26 cellular contexts compared by ENCODE assay signal in genomic region chr18:40760251-40760650, GRCh38.
A peak's percentile ranks its signal among the peaks of the same experiment; 100 is the strongest.
DNase-seq lines count a peak whose midpoint lies in the region; ATAC-seq, FAIRE-seq and TF ChIP-seq lines count a peak whose summit lies in the region.
"Had no signal": no experiment of that assay in that cellular context is flagged by ENCODE, and none has a peak within 500 bp of the region (broad histone marks: within the 10 kb centered on the region; RNA-seq: fewer than 3 reads in every experiment).

No MANE protein-coding gene starts in this region.

- peaks cover 6% of the 10 kb centered on the region; the same call in 1 of the 2 replicates for H3K9me2 ChIP-seq in GM23338 (ENCODE audit: insufficient read depth)

- POLR2A ChIA-PET in MCF 10A (lab: Yijun Ruan, JAX), result no interaction called here
- POLR2A ChIA-PET in H1 (lab: Charles Lee; ENCODE audit: partially characterized antibody), result no interaction called here

- no peak for ATAC-seq in GM23338
- ATAC-seq: A549; CD8-positive, alpha-beta T cell; GM12878 had no signal

- no peaks in the 10 kb centered on the region for H3K4me1 Mint-ChIP-seq in MCF 10A (ENCODE audit: insufficient read depth, unreplicated experiment)
- H3K4me1 Mint-ChIP-seq in GM23338, result no peaks in the 10 kb centered on the region
- H3K4me1 Mint-ChIP-seq: B cell had no signal

- CTCF ChIA-PET in mammary epithelial cell (lab: Charles Lee; ENCODE audit: low non-redundant PET), result no interaction called here
- CTCF ChIA-PET in MCF 10A (lab: Yijun Ruan, JAX), result no interaction called here
- CTCF ChIA-PET in H1 (lab: Charles Lee; ENCODE audit: partially characterized antibody), result no interaction called here

- H3K18ac ChIP-seq in H1 (ENCODE audit: extremely low read depth, low read length), result no peak overlapping the region

- H3K27me3 Mint-ChIP-seq in MCF 10A (ENCODE audit: insufficient read depth, unreplicated experiment) (no peaks in the 10 kb centered on the region), GM23338 (ENCODE audit: insufficient read depth, low read depth, poor library complexity) (peaks cover 3% of the 10 kb centered on the region)
- H3K27me3 Mint-ChIP-seq: B cell; CD4-positive, alpha-beta T cell had no signal

- no peak for TF ChIP-seq POLR2A in H1 (IDR thresholded peaks at IDR 0.05; ENCODE audit: control extremely low read depth in 1 of 2, low read depth in 2 of 2, low read length in 2 of 2)

- H3K9me3 ChIP-seq in mammary epithelial cell (replicated peaks; ENCODE audit: insufficient read depth, low read length) (no peaks in the 10 kb centered on the region), H1 (ENCODE audit: insufficient read depth in 2 of 2, low read depth in 1 of 2, low read length in 1 of 2) (no peaks in the 10 kb centered on the region)
- H3K9me3 ChIP-seq: A549; BLaER1 treated with 17β-estradiol and CSF1 and Interleukin-3, amounts not matched to agents 10 nM and 100 nM; Caco-2 had no signal

- 17% methylated on average over 5 of the region's 6 CpGs for WGBS in mammary epithelial cell (ENCODE audit: low coverage, missing lambda C conversion rate)
- 92% methylated on average over 6 of the region's 6 CpGs; no CpG with 5 or more reads in 1 of the 2 experiments for WGBS in H1 (ENCODE audit: extremely low coverage in 1 of 2, insufficient coverage in 1 of 2, insufficient read length in 1 of 2, insufficient replicate concordance in 2 of 2, low coverage in 1 of 2, low lambda C conversion rate in 2 of 2, missing lambda C conversion rate in 1 of 2), 2 experiments

- H2AK5ac ChIP-seq in H1 (ENCODE audit: low read depth, low read length), result no peak overlapping the region

- no peak overlapping the region for H2AFZ ChIP-seq in mammary epithelial cell (ENCODE audit: low read depth, low read length)
- H2AFZ ChIP-seq in GM23338, result no peak overlapping the region
- no peak overlapping the region for H2AFZ ChIP-seq in H1 (ENCODE audit: low read length)

- H3F3A ChIP-seq in GM23338 (replicated peaks; ENCODE audit: low read depth), result no peaks in the 10 kb centered on the region

- H3K9ac ChIP-seq in mammary epithelial cell (ENCODE audit: insufficient read depth, low read length) (no peak overlapping the region), H1 (replicated peaks in 1 of 4; ENCODE audit: extremely low read depth in 1 of 4, low read depth in 3 of 4, low read length in 3 of 4) (no peak overlapping the region)
- H3K9ac ChIP-seq: BLaER1 treated with 17β-estradiol and CSF1 and Interleukin-3, amounts not matched to agents 10 nM and 100 nM had no signal

- intact Hi-C loops in mammary epithelial cell (cut with micrococcal nuclease) (no loop called here), MCF 10A (cut with micrococcal nuclease) (no loop called here)

- no peak overlapping the region for H4K91ac ChIP-seq in H1 (replicated peaks; ENCODE audit: insufficient read length, low read length)

- H2BK120ac ChIP-seq in H1 (replicated peaks; ENCODE audit: low read depth, low read length), result no peak overlapping the region

- no peak overlapping the region for H2BK20ac ChIP-seq in H1 (ENCODE audit: low read length)

- H3K79me2 ChIP-seq in mammary epithelial cell (ENCODE audit: insufficient read depth, low read length) (no peaks in the 10 kb centered on the region), GM23338 (replicated peaks; ENCODE audit: insufficient read depth) (no peaks in the 10 kb centered on the region), H1 (ENCODE audit: control insufficient read depth in 1 of 2, insufficient read depth in 2 of 2, low read length in 2 of 2) (no peaks in the 10 kb centered on the region)

- H2BK15ac ChIP-seq in H1 (ENCODE audit: low read length), result no peak overlapping the region

- BruUV-seq in mammary epithelial cell (replicated peaks; lab: Mats Ljungman, UMichigan) (no TSS peak), MCF 10A (replicated peaks; lab: Mats Ljungman, UMichigan) (no TSS peak)

- H3K36me3 ChIP-seq in mammary epithelial cell (ENCODE audit: insufficient read depth, low read length) (no peaks in the 10 kb centered on the region), GM23338 (ENCODE audit: insufficient read depth) (no peaks in the 10 kb centered on the region), H1 (ENCODE audit: control insufficient read depth in 2 of 4, insufficient read depth in 4 of 4, low read length in 3 of 4) (no peaks in the 10 kb centered on the region)
- H3K36me3 ChIP-seq: BLaER1 treated with 17β-estradiol and CSF1 and Interleukin-3, amounts not matched to agents 10 nM and 100 nM had no signal

- H3K23me2 ChIP-seq in H1 (ENCODE audit: low read depth, low read length), result no peaks in the 10 kb centered on the region

- H3K23ac ChIP-seq in H1 (ENCODE audit: insufficient read length), result no peak overlapping the region

- no peak overlapping the region for H4K8ac ChIP-seq in H1 (ENCODE audit: extremely low read depth, insufficient read depth, low read length)

- H3K4ac ChIP-seq in H1 (replicated peaks; ENCODE audit: insufficient read length, low read depth, low read length), result no peak overlapping the region

- H3K27ac Mint-ChIP-seq in MCF 10A (ENCODE audit: low read depth, unreplicated experiment), result no peak overlapping the region
- H3K27ac Mint-ChIP-seq in GM23338, result no peak overlapping the region
- H3K27ac Mint-ChIP-seq: B cell; CD4-positive, alpha-beta T cell; CD8-positive, alpha-beta T cell had no signal

- no peak overlapping the region for H2BK5ac ChIP-seq in H1 (ENCODE audit: low read depth, low read length)

- H3K4me1 ChIP-seq in mammary epithelial cell (ENCODE audit: insufficient read depth, low read length) (no peaks in the 10 kb centered on the region), GM23338 (ENCODE audit: insufficient read depth) (no peaks in the 10 kb centered on the region), H1 (replicated peaks in 1 of 4; ENCODE audit: control insufficient read depth in 3 of 4, insufficient read depth in 4 of 4, low read length in 3 of 4) (no peaks in the 10 kb centered on the region)
- H3K4me1 ChIP-seq: A549; BLaER1 treated with 17β-estradiol and CSF1 and Interleukin-3, amounts not matched to agents 10 nM and 100 nM; Caco-2 had no signal

- H3K36me3 Mint-ChIP-seq in MCF 10A (ENCODE audit: insufficient read depth, unreplicated experiment) (no peaks in the 10 kb centered on the region), GM23338 (ENCODE audit: low read depth) (no peaks in the 10 kb centered on the region)
- H3K36me3 Mint-ChIP-seq: CD8-positive, alpha-beta T cell had no signal

- H3K4me3 ChIP-seq in mammary epithelial cell (replicated peaks in 1 of 3; ENCODE audit: insufficient read depth in 1 of 3, low read depth in 2 of 3, low read length in 3 of 3) (peak overlapping the region in 1 of 3 experiments; percentile 24), GM23338 (no peak overlapping the region), H1 (ENCODE audit: extremely low read depth in 1 of 4, insufficient read depth in 2 of 4, low read depth in 3 of 4, low read length in 4 of 4) (no peak overlapping the region)
- H3K4me3 ChIP-seq: A549; BLaER1 treated with 17β-estradiol and CSF1 and Interleukin-3, amounts not matched to agents 10 nM and 100 nM; GM12878 had no signal

- H2BK12ac ChIP-seq in H1 (ENCODE audit: low read depth, low read length), result no peak overlapping the region

- peak; percentile 2 for DNase-seq in mammary epithelial cell
- no peak for DNase-seq in MCF 10A (ENCODE audit: unreplicated experiment)
- peak; percentile 4 for DNase-seq in GM23338 (ENCODE audit: low spot score)
- DNase-seq in H1 (ENCODE audit: low read depth in 1 of 2, low spot score in 2 of 2), result no peak
- no peak for DNase-seq in DMS114 treated with DMSO at 0.1 percent for 48 hours (lab: John Stamatoyannopoulos, UW; ENCODE audit: unreplicated experiment)
- no peak for DNase-seq in ecto neural progenitor cell (ENCODE audit: low spot score)
- DNase-seq: AML-193; Caco-2; Calu3; CD4-positive, alpha-beta T cell; CD8-positive, alpha-beta T cell; DMS153; DMS53; DMS79; DND-41; EL; GDM1 had no signal

- H3K27me3 ChIP-seq in mammary epithelial cell (ENCODE audit: insufficient read depth, low read length) (no peaks in the 10 kb centered on the region), GM23338 (ENCODE audit: insufficient read depth) (no peaks in the 10 kb centered on the region), H1 (replicated peaks in 1 of 4; ENCODE audit: control insufficient read depth in 3 of 4, extremely low read depth in 1 of 4, insufficient read depth in 3 of 4, low read length in 3 of 4) (no peaks in the 10 kb centered on the region)
- H3K27me3 ChIP-seq: BLaER1 treated with 17β-estradiol and CSF1 and Interleukin-3, amounts not matched to agents 10 nM and 100 nM had no signal

- in situ Hi-C loops in mammary epithelial cell (cut with MboI; ENCODE audit: low sequenced_read_pairs in 2 of 2), result no loop called here

- FAIRE-seq in H1 (lab: Jason Lieb, UNC), result no peak
- FAIRE-seq: A549, GM12878, GM12892, GM18507, GM19239 had no signal

- no peak overlapping the region for H3K14ac ChIP-seq in H1 (ENCODE audit: insufficient read length)

- dilution Hi-C loops in mammary epithelial cell (cut with HindIII; ENCODE audit: low sequenced_read_pairs), result no loop called here

- no peak for TF ChIP-seq RAD21 in H1 (IDR thresholded peaks at IDR 0.05 in 1 of 2, conservative IDR thresholded peaks at IDR 0.05 in 1 of 2; ENCODE audit: low read depth in 2 of 2, low read length in 2 of 2)

- TF ChIP-seq CTCF in mammary epithelial cell (conservative IDR thresholded peaks at IDR 0.05 in 1 of 2, IDR thresholded peaks at IDR 0.05 in 1 of 2; ENCODE audit: extremely low read depth in 1 of 2, insufficient read depth in 1 of 2, low read depth in 1 of 2, low read length in 2 of 2), result no peak
- no peak for TF ChIP-seq CTCF in MCF 10A (IDR thresholded peaks at IDR 0.05; ENCODE audit: unreplicated experiment)
- no peak for TF ChIP-seq CTCF in GM23338 (conservative IDR thresholded peaks at IDR 0.05; ENCODE audit: low read depth in 2 of 2)
- no peak for TF ChIP-seq CTCF in H1 (IDR thresholded peaks at IDR 0.05; ENCODE audit: control extremely low read depth in 1 of 3, insufficient read depth in 1 of 3, low read depth in 1 of 3, low read length in 3 of 3)

- no peaks in the 10 kb centered on the region for H4K20me1 ChIP-seq in mammary epithelial cell (ENCODE audit: insufficient read depth, low read length)
- H4K20me1 ChIP-seq in GM23338 (replicated peaks; ENCODE audit: insufficient read depth), result no peaks in the 10 kb centered on the region
- no peaks in the 10 kb centered on the region for H4K20me1 ChIP-seq in H1 (replicated peaks in 1 of 2; ENCODE audit: control insufficient read depth in 1 of 2, insufficient read depth in 2 of 2, low read length in 2 of 2)
- H4K20me1 ChIP-seq: BLaER1 treated with 17β-estradiol and CSF1 and Interleukin-3, amounts not matched to agents 10 nM and 100 nM had no signal

- H3K4me3 Mint-ChIP-seq in MCF 10A (ENCODE audit: unreplicated experiment), result no peak overlapping the region
- no peak overlapping the region for H3K4me3 Mint-ChIP-seq in GM23338
- H3K4me3 Mint-ChIP-seq: B cell; CD4-positive, alpha-beta T cell; CD8-positive, alpha-beta T cell had no signal

- no peak overlapping the region for H3K27ac ChIP-seq in mammary epithelial cell (ENCODE audit: insufficient read depth, low read depth, low read length)
- H3K27ac ChIP-seq in GM23338 (ENCODE audit: low read depth), result no peak overlapping the region
- no peak overlapping the region for H3K27ac ChIP-seq in H1 (ENCODE audit: low read depth, low read length)
- H3K27ac ChIP-seq: 22Rv1; A549; BLaER1 treated with 17β-estradiol and CSF1 and Interleukin-3, amounts not matched to agents 10 nM and 100 nM; C4-2B had no signal

- H3K56ac ChIP-seq in H1 (replicated peaks; ENCODE audit: insufficient read length, low read depth, low read length), result no peak overlapping the region

- no peak overlapping the region for H4K5ac ChIP-seq in H1 (ENCODE audit: insufficient read length, low read depth, low read length)

- no peaks in the 10 kb centered on the region for H3K79me1 ChIP-seq in H1 (ENCODE audit: low read depth, low read length)

- H3K4me2 ChIP-seq in mammary epithelial cell (ENCODE audit: insufficient read depth, low read depth, low read length) (peak overlapping the region; percentile 58), GM23338 (no peak overlapping the region), H1 (ENCODE audit: insufficient read depth in 1 of 2, low read depth in 2 of 2, low read length in 2 of 2) (no peak overlapping the region)
- H3K4me2 ChIP-seq: A549; BLaER1 treated with 17β-estradiol and CSF1 and Interleukin-3, amounts not matched to agents 10 nM and 100 nM had no signal

- H3K9me3 Mint-ChIP-seq in MCF 10A (ENCODE audit: unreplicated experiment), result peaks cover 8% of the 10 kb centered on the region
- H3K9me3 Mint-ChIP-seq in GM23338, result no peaks in the 10 kb centered on the region

- TF ChIP-seq EP300 in H1 (IDR thresholded peaks at IDR 0.05; ENCODE audit: borderline replicate concordance in 1 of 2, low read depth in 2 of 2, low read length in 2 of 2), result no peak

Comparison
In these comparisons a context has a peak if more than half of its experiments do, and no peak if none do; other contexts are left out.
1. DNase-seq: peak in mammary epithelial cell (single experiment) and GM23338 (single experiment); none in MCF 10A (single experiment), H1 (0 of 2), DMS114 treated with DMSO at 0.1 percent for 48 hours (single experiment) and ecto neural progenitor cell (single experiment).